In the genomic region with DNA sequence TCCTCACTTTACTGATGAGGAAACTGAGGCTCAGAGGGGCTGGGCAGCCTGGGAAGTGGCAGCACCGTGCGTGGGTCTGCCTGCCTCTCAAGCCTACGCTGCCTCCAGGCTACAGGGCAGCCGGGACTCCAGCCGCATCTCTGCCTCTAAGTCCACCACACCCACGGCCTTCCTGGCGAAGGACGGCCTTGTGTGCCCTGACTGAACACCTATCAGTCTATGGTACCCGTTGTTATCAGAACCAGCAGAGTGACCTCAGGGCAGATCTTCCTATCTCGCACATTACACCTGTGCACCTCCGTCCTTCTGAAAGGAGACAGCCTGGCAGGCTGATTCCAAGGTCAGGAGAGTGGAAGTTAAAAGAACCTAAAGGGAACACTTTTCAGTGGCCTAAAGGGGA, we compare ENCODE assay signal across 26 cellular contexts. TPM values are rescaled to one million over a fixed set of nuclear protein-coding genes. Genes with fewer than 3 reads are reported as not detected.
A peak's percentile ranks its signal among the peaks of the same experiment; 100 is the strongest.
DNase-seq lines count a peak whose midpoint lies in the region; ATAC-seq, FAIRE-seq and TF ChIP-seq lines count a peak whose summit lies in the region.
"Had no signal": no experiment of that assay in that cellular context is flagged by ENCODE, and none has a peak within 500 bp of the region (broad histone marks: within the 10 kb centered on the region; RNA-seq: fewer than 3 reads in every experiment).

No MANE protein-coding gene starts in this region.

- DNase-seq in GM12891 (ENCODE audit: insufficient read length, low spot score) (no peak), RWPE1 (ENCODE audit: low spot score) (no peak), erythroblast (lab: John Stamatoyannopoulos, UW) (peak; percentile 85 to 92), spleen (no peak), omental fat pad (ENCODE audit: low spot score) (no peak), NCI-H1092 (lab: John Stamatoyannopoulos, UW) (no peak), right lobe of liver (no peak)
- DNase-seq: AML-193; C1 segment of cervical spinal cord; CD8-positive, alpha-beta T cell; DMS79 treated with DMSO at 0.1 percent for 48 hours; GF-D8; Kasumi-1; NCI-H1417 treated with DMSO at 0.1 percent for 48 hours; NCI-H1694 treated with DMSO at 0.1 percent for 48 hours; NCI-H2081; NCI-H2227 treated with DMSO at 0.1 percent for 48 hours; NCI-H526 treated with DMSO at 0.1 percent for 48 hours; SIG-M5; SW 1271 had no signal

- H3K4me3 ChIP-seq in spleen: no peak overlapping the region
- H3K4me3 ChIP-seq in right lobe of liver: no peak overlapping the region
- H3K4me3 ChIP-seq: A549, SK-N-MC had no signal

- WGBS in spleen, 5 donors: 57 to 82% (median 78%) methylated on average over 11 of the region's 11 CpGs
- WGBS in right lobe of liver (ENCODE audit: insufficient coverage, low coverage, low lambda C conversion rate, missing lambda C conversion rate): 65% methylated on average over 5 of the region's 11 CpGs

- H3K27ac ChIP-seq in RWPE1 (peak overlapping the region; percentile 79), spleen (peak overlapping the region in 6 of 8 donors; percentile 31 to 94 (median 46)), right lobe of liver (no peak overlapping the region)
- H3K27ac ChIP-seq: HL-60, SK-N-MC had no signal

- intact Hi-C loops in spleen (cut with DNase I; ENCODE audit: low total_unique reads) (no loop called here), right lobe of liver (cut with DNase I) (no loop called here)

- CTCF ChIA-PET in RWPE1 (lab: Yijun Ruan, JAX): no interaction called here

- H3K36me3 ChIP-seq in spleen (no peaks in the 10 kb centered on the region), right lobe of liver (no peaks in the 10 kb centered on the region)

- TF ChIP-seq CTCF in RWPE1 (conservative IDR thresholded peaks at IDR 0.05; ENCODE audit: low read depth) (no peak), spleen (IDR thresholded peaks at IDR 0.05 in 8 of 11, conservative IDR thresholded peaks at IDR 0.05 in 3 of 11) (no peak), omental fat pad (IDR thresholded peaks at IDR 0.05) (no peak), right lobe of liver (IDR thresholded peaks at IDR 0.05) (no peak)

- no peak for TF ChIP-seq POLR2A in GM12891 (IDR thresholded peaks at IDR 0.05; ENCODE audit: low read depth, low read length)
- TF ChIP-seq POLR2A in erythroblast (IDR thresholded peaks at IDR 0.05; ENCODE audit: low read length): no peak
- TF ChIP-seq POLR2A in spleen (IDR thresholded peaks at IDR 0.05): no peak
- TF ChIP-seq POLR2A in right lobe of liver (IDR thresholded peaks at IDR 0.05): no peak

- peak; percentile 50 for FAIRE-seq in GM12891 (lab: Jason Lieb, UNC)
- FAIRE-seq: A549, GM12892 had no signal

- H3K27me3 ChIP-seq in spleen (replicated peaks in 1 of 7): no peaks in the 10 kb centered on the region
- no peaks in the 10 kb centered on the region for H3K27me3 ChIP-seq in right lobe of liver

- H3K4me1 ChIP-seq in spleen: peaks cover 0 to 56% (median 29%) of the 10 kb centered on the region in 6 donors
- H3K4me1 ChIP-seq in right lobe of liver: peaks cover 0 to 32% (median 9%) of the 10 kb centered on the region in 4 donors

- H3K9me3 ChIP-seq in spleen: no peaks in the 10 kb centered on the region
- H3K9me3 ChIP-seq in right lobe of liver: no peaks in the 10 kb centered on the region
- H3K9me3 ChIP-seq: A549 had no signal

- POLR2A ChIA-PET in RWPE1 (lab: Yijun Ruan, JAX; ENCODE audit: low non-redundant PET): no interaction called here

- no peak for ATAC-seq in omental fat pad (ENCODE audit: low FRiP score)
- ATAC-seq in right lobe of liver: no peak
- ATAC-seq: A549; CD8-positive, alpha-beta T cell; HCT116; Panc1 had no signal

TF ChIP-seq in GM12891, 5 proteins besides CTCF, POLR2A, EP300 and RAD21:
- TF ChIP-seq SPI1 (IDR thresholded peaks at IDR 0.05; ENCODE audit: low read depth, low read length) (no peak), PAX5 (IDR thresholded peaks at IDR 0.05; ENCODE audit: insufficient read depth, low read length, severe bottlenecking) (no peak), POU2F2 (IDR thresholded peaks at IDR 0.05; ENCODE audit: low read depth, low read length) (no peak), POLR2AphosphoS5 (IDR thresholded peaks at IDR 0.05; ENCODE audit: low read depth, low read length) (no peak), TAF1 (IDR thresholded peaks at IDR 0.05; ENCODE audit: low read depth, low read length) (no peak)

RNA-seq across cellular contexts. Expression of a gene that starts 35.7 kb away (rescaled TPM):
- polyA plus RNA-seq in GM12891 (2012; ENCODE audit: low read depth, missing spikeins): 6.1 TPM
- total RNA-seq in spleen (10 to 100 TPM; 28.0 to 38.5 (median 32.8) TPM), omental fat pad (10 to 100 TPM; 21.0 to 66.7 (median 37.1) TPM), right lobe of liver (10 to 100 TPM; 23.2 to 72.9 (median 48.2) TPM)
- polyA plus RNA-seq in spleen: 1 to 10 TPM; 3.0 to 5.8 (median 3.3) TPM

Comparison
In these comparisons a context has a peak if more than half of its experiments do, and no peak if none do; other contexts are left out.
1. DNase-seq: peak in erythroblast (2 of 2); none in GM12891 (single experiment), RWPE1 (single experiment), spleen (single experiment), omental fat pad (single experiment), NCI-H1092 (single experiment) and right lobe of liver (0 of 3).
2. H3K27ac ChIP-seq: peak in RWPE1 (single experiment) and spleen (6 of 8); none in right lobe of liver (0 of 3).